ENCODE assay signal across 15 cellular contexts in genomic region chr5:169265888-169266287, GRCh38. TPM values are rescaled to one million over a fixed set of nuclear protein-coding genes. Genes with fewer than 3 reads are reported as not detected.
A peak's percentile ranks its signal among the peaks of the same experiment; 100 is the strongest.
DNase-seq lines count a peak whose midpoint lies in the region; ATAC-seq and TF ChIP-seq lines count a peak whose summit lies in the region.
"Had no signal": no experiment of that assay in that cellular context is flagged by ENCODE, and none has a peak within 500 bp of the region (broad histone marks: within the 10 kb centered on the region; RNA-seq: fewer than 3 reads in every experiment).

No MANE protein-coding gene starts in this region.

- no peak overlapping the region for H3K4ac ChIP-seq in IMR-90 (ENCODE audit: low read depth, low read length)

- H3K4me1 ChIP-seq in IMR-90 (ENCODE audit: control insufficient read depth, insufficient read depth, low read length): no peaks in the 10 kb centered on the region
- H3K4me1 ChIP-seq: body of pancreas had no signal

- no peaks in the 10 kb centered on the region; the same call in 1 of the 2 replicates for H3K9me1 ChIP-seq in IMR-90 (ENCODE audit: insufficient read depth, low read length)

- H3K4me3 Mint-ChIP-seq in mesothelial cell of epicardium: no peak overlapping the region

- dilution Hi-C loops in IMR-90 (cut with HindIII; ENCODE audit: low sequenced_read_pairs, unreplicated experiment): no loop called here

- in situ Hi-C loops in IMR-90 (cut with MboI; ENCODE audit: low sequenced_read_pairs): no loop called here
- in situ Hi-C loops in astrocyte of the cerebellum (cut with HindIII; ENCODE audit: low sequenced_read_pairs): no loop called here

- POLR2A ChIA-PET in IMR-90 (lab: Charles Lee; ENCODE audit: unreplicated experiment): no interaction called here

- 44% methylated on average over 3 of the region's 3 CpGs; no CpG with 5 or more reads in 1 of the 2 experiments for WGBS in IMR-90 (ENCODE audit: extremely low coverage in 2 of 2, insufficient read length in 1 of 2), 2 experiments

- CTCF ChIA-PET in IMR-90 (lab: Yijun Ruan, JAX): no interaction called here

- no peaks in the 10 kb centered on the region for H4K20me1 ChIP-seq in IMR-90 (ENCODE audit: insufficient read depth, low read length)

- no peak overlapping the region for H2AK9ac ChIP-seq in IMR-90 (replicated peaks; ENCODE audit: low read depth, low read length, poor library complexity)

- H3K14ac ChIP-seq in IMR-90 (replicated peaks; ENCODE audit: low read depth, low read length): no peak overlapping the region

- no peaks in the 10 kb centered on the region for H3K36me3 ChIP-seq in IMR-90 (ENCODE audit: control insufficient read depth, insufficient read depth, low read length)

- peaks cover 6% of the 10 kb centered on the region for H3K27me3 Mint-ChIP-seq in mesothelial cell of epicardium (ENCODE audit: low read depth)

- no peaks in the 10 kb centered on the region for H3K79me1 ChIP-seq in IMR-90 (ENCODE audit: low read depth in 1 of 2, low read length in 2 of 2)

- H2BK5ac ChIP-seq in IMR-90 (ENCODE audit: low read depth, low read length, poor library complexity, severe bottlenecking): no peak overlapping the region

- H2AK5ac ChIP-seq in IMR-90 (ENCODE audit: low read depth, low read length): no peak overlapping the region

- no peak overlapping the region for H3K4me2 ChIP-seq in IMR-90 (ENCODE audit: low read depth, low read length)

- H2BK20ac ChIP-seq in IMR-90 (ENCODE audit: low read depth, low read length): no peak overlapping the region

- H3K4me3 ChIP-seq in IMR-90 (ENCODE audit: insufficient read depth, low read depth, low read length) (no peak overlapping the region), astrocyte of the cerebellum (ENCODE audit: low read depth, low read length) (no peak overlapping the region)
- H3K4me3 ChIP-seq: body of pancreas had no signal

- no TSS peak for BruUV-seq in IMR-90 (replicated peaks; lab: Mats Ljungman, UMichigan)

- no peak overlapping the region for H4K5ac ChIP-seq in IMR-90 (ENCODE audit: low read depth, low read length)

- no peak overlapping the region for H3K56ac ChIP-seq in IMR-90 (ENCODE audit: extremely low read depth, insufficient read depth, low read length)

- H3K36me3 Mint-ChIP-seq in mesothelial cell of epicardium: no peaks in the 10 kb centered on the region

- no peak for TF ChIP-seq POLR2A in IMR-90 (IDR thresholded peaks at IDR 0.05; ENCODE audit: low read depth, low read length)

- H3K23ac ChIP-seq in IMR-90 (ENCODE audit: low read depth, low read length): no peak overlapping the region

- H3K9ac ChIP-seq in IMR-90 (ENCODE audit: low read depth, low read length): no peak overlapping the region

- no peak overlapping the region for H3K27ac Mint-ChIP-seq in mesothelial cell of epicardium

- intact Hi-C loops in IMR-90 (cut with micrococcal nuclease): no loop called here

- H3K9me3 ChIP-seq in IMR-90 (ENCODE audit: control insufficient read depth, insufficient read depth, low read length): no peaks in the 10 kb centered on the region
- H3K9me3 ChIP-seq: body of pancreas had no signal

- peak; percentile 14 for DNase-seq in EH (ENCODE audit: low read depth)
- DNase-seq in IMR-90: peak; percentile 2
- DNase-seq in astrocyte of the cerebellum (ENCODE audit: low read depth): no peak
- no peak for DNase-seq in mesothelial cell of epicardium (ENCODE audit: low spot score in 2 of 2, unreplicated experiment in 2 of 2)
- no peak for DNase-seq in activated gamma-delta T cell (lab: John Stamatoyannopoulos, UW)
- DNase-seq in cerebellum (ENCODE audit: low spot score): no peak
- DNase-seq in T-helper 9 cell: no peak
- no peak for DNase-seq in T-helper 1 cell
- DNase-seq: activated T-cell treated with anti-CD3 and anti-CD28 coated beads, Interleukin-2, amount 50 U/mL, for 48 hours; body of pancreas; DMS153; GOT3; kidney glomerular epithelial cell; NCI-H1694; occipital lobe had no signal

- H2AFZ ChIP-seq in IMR-90 (replicated peaks; ENCODE audit: low read length, poor library complexity): no peak overlapping the region

- no peak overlapping the region for H4K91ac ChIP-seq in IMR-90 (ENCODE audit: insufficient read depth, low read depth, low read length)

- TF ChIP-seq CTCF in IMR-90 (conservative IDR thresholded peaks at IDR 0.05; ENCODE audit: low read depth, low read length) (peak; percentile 20; the same call in 1 of the 2 replicates), astrocyte of the cerebellum (IDR thresholded peaks at IDR 0.05; ENCODE audit: low read depth, low read length, missing control alignments) (peak; percentile 33), mesothelial cell of epicardium (IDR thresholded peaks at IDR 0.05; ENCODE audit: unreplicated experiment) (peak; percentile 15)

- no peak overlapping the region for H3K27ac ChIP-seq in IMR-90 (ENCODE audit: insufficient read depth, low read length)
- H3K27ac ChIP-seq: body of pancreas had no signal

- H3K18ac ChIP-seq in IMR-90 (ENCODE audit: low read depth, low read length): no peak overlapping the region

- H3K9me3 Mint-ChIP-seq in mesothelial cell of epicardium: no peaks in the 10 kb centered on the region

- no peak overlapping the region for H2BK120ac ChIP-seq in IMR-90 (ENCODE audit: low read depth, low read length)

- H3K4me1 Mint-ChIP-seq in mesothelial cell of epicardium: peaks cover 22% of the 10 kb centered on the region

- H4K8ac ChIP-seq in IMR-90 (ENCODE audit: low read depth in 2 of 2, low read length in 2 of 2): no peak overlapping the region

- H3K27me3 ChIP-seq in IMR-90 (ENCODE audit: control insufficient read depth, insufficient read depth, low read length): no peaks in the 10 kb centered on the region
- H3K27me3 ChIP-seq: body of pancreas had no signal

- no peak for ATAC-seq in IMR-90 (ENCODE audit: low read depth)
- ATAC-seq: body of pancreas had no signal

- H2BK15ac ChIP-seq in IMR-90 (ENCODE audit: low read depth, low read length): no peak overlapping the region

- TF ChIP-seq RAD21 in IMR-90 (IDR thresholded peaks at IDR 0.05; ENCODE audit: low read length): no peak

TF ChIP-seq in IMR-90, 13 proteins besides CTCF, POLR2A, EP300 and RAD21:
- TF ChIP-seq MAZ (IDR thresholded peaks at IDR 0.05; ENCODE audit: borderline replicate concordance, low read depth, low read length) (no peak), SMC3 (IDR thresholded peaks at IDR 0.05; ENCODE audit: low read depth, low read length) (peak; percentile 19; the same call in 1 of the 2 replicates), MAFK (IDR thresholded peaks at IDR 0.05; ENCODE audit: low read depth, low read length) (no peak), BHLHE40 (IDR thresholded peaks at IDR 0.05; ENCODE audit: low read depth, low read length) (no peak), MXI1 (IDR thresholded peaks at IDR 0.05; ENCODE audit: borderline replicate concordance, low read depth, low read length) (no peak), RFX5 (IDR thresholded peaks at IDR 0.05; ENCODE audit: low read depth, low read length) (no peak)

RNA-seq across cellular contexts. Expression of gene SLIT3, which starts 35.1 kb away (rescaled TPM):
- total RNA-seq in IMR-90 (2012; rRNA removed) (0.18 and 0.28 TPM in 2 replicates), mesothelial cell of epicardium (64.1 to 65.1 TPM (median 64.3 TPM) in 3 replicates), cerebellum (7.3 TPM)
- 0.50 and 0.70 TPM in 2 replicates for polyA plus RNA-seq in IMR-90 (2012; rRNA removed)
- polyA plus RNA-seq in IMR-90 (2012; cell fraction: cytosol; rRNA removed): 0.38 and 1.5 TPM in 2 replicates
- 0.21 and 0.33 TPM in 2 replicates for polyA plus RNA-seq in IMR-90 (2012; cell fraction: nucleus; rRNA removed; ENCODE audit: low replicate concordance)

Comparison
In these comparisons a context has a peak if more than half of its experiments do, and no peak if none do; other contexts are left out.
1. DNase-seq: peak in EH (single experiment) and IMR-90 (single experiment); none in astrocyte of the cerebellum (single experiment), mesothelial cell of epicardium (0 of 2), activated gamma-delta T cell (single experiment), cerebellum (single experiment), T-helper 9 cell (single experiment) and T-helper 1 cell (0 of 5).
2. Peak in every context shown above with its lines, with median percentiles within 50 percentile points of each other: CTCF ChIP-seq.